In the genomic region with DNA sequence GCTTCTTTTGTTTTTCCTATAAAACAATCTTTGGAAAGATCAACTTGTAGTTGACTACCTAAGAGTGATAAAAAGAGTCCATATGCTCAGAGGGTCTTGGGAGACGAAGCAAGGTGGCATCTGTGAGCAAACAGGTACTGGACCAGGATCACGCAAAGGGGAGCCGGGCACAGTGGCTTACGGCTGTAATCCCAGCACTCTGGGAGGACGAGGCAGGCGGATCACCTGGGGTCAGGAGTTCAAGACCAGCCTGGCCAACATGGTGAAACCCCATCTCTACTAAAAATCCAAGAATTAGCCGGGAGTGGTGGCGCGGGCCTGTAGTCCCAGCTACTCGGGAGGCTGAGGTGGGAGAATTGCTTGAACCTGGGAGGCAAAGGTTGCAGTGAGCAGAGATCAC, we compare ENCODE assay signal across 1 cellular context. TPM values are rescaled to one million over a fixed set of nuclear protein-coding genes. Genes with fewer than 3 reads are reported as not detected.
"Had no signal": no experiment of that assay in that cellular context is flagged by ENCODE, and none has a peak within 500 bp of the region (broad histone marks: within the 10 kb centered on the region; RNA-seq: fewer than 3 reads in every experiment).

No MANE protein-coding gene starts in this region.

RNA-seq across cellular contexts. Expression of a gene that starts 2.0 kb away (rescaled TPM):
- total RNA-seq: endothelial cell of umbilical vein had no signal
